ENCODE assay signal across 15 cellular contexts in genomic region chr3:66053009-66053782, GRCh38. TPM values are rescaled to one million over a fixed set of nuclear protein-coding genes. Genes with fewer than 3 reads are reported as not detected.
DNase-seq lines count a peak whose midpoint lies in the region; ATAC-seq and TF ChIP-seq lines count a peak whose summit lies in the region.
"Had no signal": no experiment of that assay in that cellular context is flagged by ENCODE, and none has a peak within 500 bp of the region (broad histone marks: within the 10 kb centered on the region; RNA-seq: fewer than 3 reads in every experiment).

No MANE protein-coding gene starts in this region.

- CTCF ChIA-PET in A673 (lab: Charles Lee) = no interaction called here
- CTCF ChIA-PET in WTC11 (lab: Charles Lee) = interaction anchor here (0.6 kb wide), 1 partner anchor 84 kb away, joined by 3 read pairs; no protein-coding TSS in a partner anchor

- peak overlapping the region; percentile 19 for H3K27ac ChIP-seq in A673 (ENCODE audit: low read depth, low read length, poor library complexity, severe bottlenecking)
- peak overlapping the region in 5 of 10 donors; percentile 19 to 46 (median 38) for H3K27ac ChIP-seq in heart right ventricle
- no peak overlapping the region for H3K27ac ChIP-seq in vagina
- H3K27ac ChIP-seq: skin epidermis had no signal

- BruUV-seq in A673 (replicated peaks; lab: Mats Ljungman, UMichigan) = no TSS peak

- TF ChIP-seq CTCF in A673 (conservative IDR thresholded peaks at IDR 0.05; ENCODE audit: low read depth, low read length) (no peak), WTC11 (IDR thresholded peaks at IDR 0.05) (no peak), heart right ventricle (IDR thresholded peaks at IDR 0.05) (no peak), omental fat pad (IDR thresholded peaks at IDR 0.05) (no peak), vagina (IDR thresholded peaks at IDR 0.05) (no peak)

- DNase-seq in A673 (ENCODE audit: low spot score) = peak; percentile 54
- DNase-seq in WTC11 (ENCODE audit: low spot score) = no peak
- DNase-seq in heart right ventricle = peak; percentile 18 to 25
- DNase-seq in omental fat pad (ENCODE audit: low spot score) = no peak
- DNase-seq in activated gamma-delta T cell treated with Interleukin-2 at 50 U/mL for 16 hours = no peak
- DNase-seq in vagina (ENCODE audit: extremely low spot score in 2 of 2) = no peak
- DNase-seq: naive thymus-derived CD8-positive, alpha-beta T cell; NCI-H1048; NCI-H446; PC-3; substantia nigra; T-helper 1 cell had no signal

- H3K36me3 Mint-ChIP-seq in WTC11 = peaks cover 21% of the 10 kb centered on the region
- H3K36me3 Mint-ChIP-seq in stimulated activated memory B cell treated with anti-CD40 and anti-IgM and Interleukin-4, amounts not matched to agents 10 μg/mL and 1 μg/mL and 100 μg/mL, for 72 hours = no peaks in the 10 kb centered on the region
- H3K36me3 Mint-ChIP-seq: naive thymus-derived CD8-positive, alpha-beta T cell had no signal

- H3K36me3 ChIP-seq in A673 (ENCODE audit: insufficient read depth, low read length, poor library complexity, severe bottlenecking) = no peaks in the 10 kb centered on the region
- no peaks in the 10 kb centered on the region for H3K36me3 ChIP-seq in heart right ventricle
- H3K36me3 ChIP-seq in vagina = no peaks in the 10 kb centered on the region

- H3K27ac Mint-ChIP-seq in WTC11 = 0 out of 2 replicates have a peak overlapping the region, but pooled peaks have one; percentile 6
- no peak overlapping the region for H3K27ac Mint-ChIP-seq in stimulated activated memory B cell treated with anti-CD40 and anti-IgM and Interleukin-4, amounts not matched to agents 10 μg/mL and 1 μg/mL and 100 μg/mL, for 72 hours
- H3K27ac Mint-ChIP-seq: naive thymus-derived CD8-positive, alpha-beta T cell had no signal

- H3K4me1 ChIP-seq in A673 (ENCODE audit: insufficient read depth, low read length, poor library complexity, severe bottlenecking) (peaks cover 21% of the 10 kb centered on the region), heart right ventricle (peaks cover 4 to 32% (median 16%) of the 10 kb centered on the region in 9 donors), vagina (no peaks in the 10 kb centered on the region)

- H3K27me3 ChIP-seq in A673 (replicated peaks; ENCODE audit: insufficient read depth, low read depth, low read length, poor library complexity) = no peaks in the 10 kb centered on the region
- H3K27me3 ChIP-seq in heart right ventricle = no peaks in the 10 kb centered on the region
- no peaks in the 10 kb centered on the region for H3K27me3 ChIP-seq in vagina

- no peak overlapping the region for H3K4me3 ChIP-seq in A673 (ENCODE audit: low read depth, low read length, poor library complexity, severe bottlenecking)
- no peak overlapping the region for H3K4me3 ChIP-seq in heart right ventricle
- H3K4me3 ChIP-seq in vagina = no peak overlapping the region
- H3K4me3 ChIP-seq: skin epidermis had no signal

- ATAC-seq in WTC11 = peak; percentile 41
- ATAC-seq in heart right ventricle = peak; percentile 65 to 94 (median 86)
- peak; percentile 62 for ATAC-seq in omental fat pad (ENCODE audit: low FRiP score)
- no peak for ATAC-seq in stimulated activated memory B cell treated with anti-CD40 and anti-IgM and Interleukin-4, amounts not matched to agents 10 μg/mL and 1 μg/mL and 100 μg/mL, for 72 hours
- no peak for ATAC-seq in HG02870 (IDR thresholded peaks at IDR 0.05; ENCODE audit: unreplicated experiment)
- ATAC-seq: naive thymus-derived CD8-positive, alpha-beta T cell; PC-3 had no signal

- POLR2A ChIA-PET in A673 (lab: Charles Lee; ENCODE audit: low non-redundant PET) = no interaction called here
- POLR2A ChIA-PET in WTC11 (lab: Charles Lee) = no interaction called here

- 47 to 55% methylated on average over 3 of the region's 3 CpGs for WGBS in heart right ventricle, 2 donors

- no peaks in the 10 kb centered on the region for H3K9me3 ChIP-seq in A673 (ENCODE audit: low read depth, low read length, poor library complexity, severe bottlenecking)
- H3K9me3 ChIP-seq in heart right ventricle = no peaks in the 10 kb centered on the region
- no peaks in the 10 kb centered on the region for H3K9me3 ChIP-seq in vagina

- no peak overlapping the region for H3K4me3 Mint-ChIP-seq in WTC11
- no peak overlapping the region for H3K4me3 Mint-ChIP-seq in stimulated activated memory B cell treated with anti-CD40 and anti-IgM and Interleukin-4, amounts not matched to agents 10 μg/mL and 1 μg/mL and 100 μg/mL, for 72 hours
- H3K4me3 Mint-ChIP-seq: naive thymus-derived CD8-positive, alpha-beta T cell had no signal

- peaks cover 7% of the 10 kb centered on the region; the same call in 1 of the 2 replicates for H3K27me3 Mint-ChIP-seq in WTC11 (ENCODE audit: low read depth)
- H3K27me3 Mint-ChIP-seq in stimulated activated memory B cell treated with anti-CD40 and anti-IgM and Interleukin-4, amounts not matched to agents 10 μg/mL and 1 μg/mL and 100 μg/mL, for 72 hours = no peaks in the 10 kb centered on the region

- TF ChIP-seq POLR2A in vagina (IDR thresholded peaks at IDR 0.05) = no peak

- intact Hi-C loops in A673 (cut with micrococcal nuclease; ENCODE audit: unreplicated experiment) (no loop called here), heart right ventricle (cut with DNase I) (no loop called here), vagina (cut with DNase I) (no loop called here)

- peaks cover 23% of the 10 kb centered on the region for H3K9me3 Mint-ChIP-seq in WTC11
- H3K9me3 Mint-ChIP-seq in stimulated activated memory B cell treated with anti-CD40 and anti-IgM and Interleukin-4, amounts not matched to agents 10 μg/mL and 1 μg/mL and 100 μg/mL, for 72 hours = peaks cover 3% of the 10 kb centered on the region

- H3K4me1 Mint-ChIP-seq in WTC11 = peaks cover 33% of the 10 kb centered on the region
- no peaks in the 10 kb centered on the region for H3K4me1 Mint-ChIP-seq in stimulated activated memory B cell treated with anti-CD40 and anti-IgM and Interleukin-4, amounts not matched to agents 10 μg/mL and 1 μg/mL and 100 μg/mL, for 72 hours
- H3K4me1 Mint-ChIP-seq: naive thymus-derived CD8-positive, alpha-beta T cell had no signal

TF ChIP-seq in WTC11, 78 proteins besides CTCF, POLR2A, EP300 and RAD21 (continues in another document):
- TF ChIP-seq, protein P1, sequence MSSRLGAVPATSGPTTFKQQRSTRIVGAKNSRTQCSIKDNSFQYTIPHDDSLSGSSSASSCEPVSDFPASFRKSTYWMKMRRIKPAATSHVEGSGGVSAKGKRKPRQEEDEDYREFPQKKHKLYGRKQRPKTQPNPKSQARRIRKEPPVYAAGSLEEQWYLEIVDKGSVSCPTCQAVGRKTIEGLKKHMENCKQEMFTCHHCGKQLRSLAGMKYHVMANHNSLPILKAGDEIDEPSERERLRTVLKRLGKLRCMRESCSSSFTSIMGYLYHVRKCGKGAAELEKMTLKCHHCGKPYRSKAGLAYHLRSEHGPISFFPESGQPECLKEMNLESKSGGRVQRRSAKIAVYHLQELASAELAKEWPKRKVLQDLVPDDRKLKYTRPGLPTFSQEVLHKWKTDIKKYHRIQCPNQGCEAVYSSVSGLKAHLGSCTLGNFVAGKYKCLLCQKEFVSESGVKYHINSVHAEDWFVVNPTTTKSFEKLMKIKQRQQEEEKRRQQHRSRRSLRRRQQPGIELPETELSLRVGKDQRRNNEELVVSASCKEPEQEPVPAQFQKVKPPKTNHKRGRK (CRISPR knock-in tag; IDR thresholded peaks at IDR 0.05; ENCODE audit: borderline replicate concordance) = no peak
- TF ChIP-seq ZBTB43 (CRISPR knock-in tag; IDR thresholded peaks at IDR 0.05) (no peak), ZNF232 (CRISPR knock-in tag; IDR thresholded peaks at IDR 0.05) (no peak), JUN (CRISPR knock-in tag; IDR thresholded peaks at IDR 0.05) (no peak), ETV6 (CRISPR knock-in tag; IDR thresholded peaks at IDR 0.05) (no peak), NR1H2 (CRISPR knock-in tag; IDR thresholded peaks at IDR 0.05) (no peak), ESRRA (CRISPR knock-in tag; IDR thresholded peaks at IDR 0.05; ENCODE audit: borderline replicate concordance) (no peak), NFYB (CRISPR knock-in tag; conservative IDR thresholded peaks at IDR 0.05; ENCODE audit: low read depth) (no peak), NR2C2 (CRISPR knock-in tag; IDR thresholded peaks at IDR 0.05) (no peak), FOXP4 (CRISPR knock-in tag; IDR thresholded peaks at IDR 0.05) (no peak)

RNA-seq across cellular contexts. Expression of gene MAGI1, which starts 14.5 kb away (rescaled TPM):
- total RNA-seq in A673 (2021) = 30.5 and 36.1 TPM in 2 replicates
- 53.0 to 58.2 TPM (median 54.1 TPM) in 3 replicates for total RNA-seq in WTC11 (2021)
- total RNA-seq in heart right ventricle = 10 to 100 TPM; 19.4 to 58.2 (median 43.6) TPM
- 10 to 100 TPM in 1 of 2 donors, 1 to 10 TPM in 1; 5.7 to 21.9 TPM for polyA plus RNA-seq in heart right ventricle
- total RNA-seq in omental fat pad = 10 to 100 TPM; 22.9 to 38.8 (median 34.3) TPM
- total RNA-seq in vagina = 47.1 TPM
- total RNA-seq: naive thymus-derived CD8-positive, alpha-beta T cell had no signal
- polyA plus RNA-seq: naive thymus-derived CD8-positive, alpha-beta T cell had no signal

Comparison
In these comparisons a context has a peak if more than half of its experiments do, and no peak if none do; other contexts are left out.
1. DNase-seq: peak in A673 (single experiment) and heart right ventricle (2 of 2); none in WTC11 (single experiment), omental fat pad (single experiment), activated gamma-delta T cell treated with Interleukin-2 at 50 U/mL for 16 hours (single experiment) and vagina (0 of 2).
2. ATAC-seq: peak in WTC11 (single experiment), heart right ventricle (8 of 8) and omental fat pad (single experiment); none in stimulated activated memory B cell treated with anti-CD40 and anti-IgM and Interleukin-4, amounts not matched to agents 10 μg/mL and 1 μg/mL and 100 μg/mL, for 72 hours (single experiment) and HG02870 (single experiment).